In the genomic region with DNA sequence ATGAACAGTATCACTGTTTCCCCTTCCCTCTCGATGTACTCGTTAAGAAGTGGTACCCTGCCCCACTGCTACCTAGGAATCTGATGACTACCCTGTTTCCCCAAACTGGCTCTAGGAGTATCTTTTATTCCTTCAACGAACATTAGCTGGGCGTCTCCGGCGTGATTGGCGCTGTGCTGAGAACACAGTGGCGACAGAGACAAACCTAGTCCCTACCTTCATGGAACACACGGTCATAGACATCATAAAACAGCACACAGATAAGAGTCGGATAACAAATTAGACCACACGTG, we compare ENCODE assay signal across 8 cellular contexts. TPM values are rescaled to one million over a fixed set of nuclear protein-coding genes. Genes with fewer than 3 reads are reported as not detected.
A peak's percentile ranks its signal among the peaks of the same experiment; 100 is the strongest.
DNase-seq lines count a peak whose midpoint lies in the region; ATAC-seq, FAIRE-seq and TF ChIP-seq lines count a peak whose summit lies in the region.

No MANE protein-coding gene starts in this region.

- peak overlapping the region; percentile 83 for H3K4ac ChIP-seq in mesendoderm (ENCODE audit: low read depth, low read length)

- H2AK5ac ChIP-seq in mesendoderm (ENCODE audit: low read length) = peak overlapping the region; percentile 59

- H3K4me1 ChIP-seq in heart right ventricle (peaks cover 0 to 33% (median 25%) of the 10 kb centered on the region in 9 donors), mesendoderm (ENCODE audit: control insufficient read depth, low read depth, low read length) (peaks cover 9% of the 10 kb centered on the region), uterus (peaks cover 0 to 11% of the 10 kb centered on the region in 2 donors)

- H4K5ac ChIP-seq in mesendoderm (ENCODE audit: low read length) = no peak overlapping the region

- FAIRE-seq in bronchial epithelial cell (lab: Jason Lieb, UNC) = no peak

- H3K4me3 ChIP-seq in heart right ventricle = peak overlapping the region; percentile 84 to 100 (median 88)
- H3K4me3 ChIP-seq in bronchial epithelial cell (ENCODE audit: low read depth, low read length) = peak overlapping the region; percentile 97
- H3K4me3 ChIP-seq in mesendoderm (ENCODE audit: low read length) = peak overlapping the region; percentile 99
- H3K4me3 ChIP-seq in uterus = peak overlapping the region; percentile 68 to 99

- H3K56ac ChIP-seq in mesendoderm (ENCODE audit: low read length) = peak overlapping the region; percentile 97

- H3K36me3 ChIP-seq in heart right ventricle = peaks cover 0 to 43% (median 0%) of the 10 kb centered on the region in 9 donors
- H3K36me3 ChIP-seq in bronchial epithelial cell (ENCODE audit: control insufficient read depth, insufficient read depth, low read length) = peaks cover 3% of the 10 kb centered on the region
- peaks cover 2% of the 10 kb centered on the region for H3K36me3 ChIP-seq in mesendoderm (ENCODE audit: control insufficient read depth, insufficient read depth, low read length)
- no peaks in the 10 kb centered on the region for H3K36me3 ChIP-seq in uterus

- no peak overlapping the region for H4K8ac ChIP-seq in mesendoderm (ENCODE audit: low read depth, low read length)

- no peak overlapping the region for H3K23ac ChIP-seq in mesendoderm (ENCODE audit: low read length)

- H3K9me3 ChIP-seq in heart right ventricle (no peaks in the 10 kb centered on the region), uterus (no peaks in the 10 kb centered on the region)

- intact Hi-C loops in heart right ventricle (cut with DNase I) (loop anchor here in 1 of 10 donors (5.0 kb wide), 1 partner anchor 135 kb away; the partner anchor contains the start of gene CCDC61), Right ventricle myocardium inferior (cut with DNase I) (loop anchor here (2.0 to 5.0 kb wide), 2 partner anchors 25 to 90 kb away; partner anchors contain the start of gene IRF2BP1), uterus (cut with DNase I; ENCODE audit: low total_unique reads) (no loop called here), posterior vena cava (cut with DNase I) (no loop called here)

- peak overlapping the region; percentile 6 for H2BK5ac ChIP-seq in mesendoderm (ENCODE audit: low read length)

- peak in 3 of 8 donors; percentile 0 to 5 (median 4) for ATAC-seq in heart right ventricle
- no peak for ATAC-seq in Right ventricle myocardium inferior

- H3K27ac ChIP-seq in heart right ventricle (peak overlapping the region in 9 of 10 donors; percentile 87 to 96 (median 90)), mesendoderm (ENCODE audit: low read depth, low read length) (no peak overlapping the region), uterus (peak overlapping the region; percentile 88)

- TF ChIP-seq CTCF in heart right ventricle (IDR thresholded peaks at IDR 0.05) (no peak), bronchial epithelial cell (IDR thresholded peaks at IDR 0.05; ENCODE audit: insufficient read depth, low read length, severe bottlenecking) (no peak), uterus (IDR thresholded peaks at IDR 0.05) (no peak)

- peak overlapping the region; percentile 86 for H3K9ac ChIP-seq in mesendoderm (ENCODE audit: low read length)

- peaks cover 0 to 31% (median 23%) of the 10 kb centered on the region in 7 donors for H3K27me3 ChIP-seq in heart right ventricle
- H3K27me3 ChIP-seq in bronchial epithelial cell (ENCODE audit: control insufficient read depth, insufficient read depth, low read length) = peaks cover 15% of the 10 kb centered on the region
- H3K27me3 ChIP-seq in mesendoderm (ENCODE audit: insufficient read depth, low read length, poor library complexity) = no peaks in the 10 kb centered on the region
- peaks cover 7 to 9% of the 10 kb centered on the region in 2 donors for H3K27me3 ChIP-seq in uterus

- H3K79me2 ChIP-seq in mesendoderm (ENCODE audit: control insufficient read depth, insufficient read depth, low read length) = peaks cover 45% of the 10 kb centered on the region

- H3K79me1 ChIP-seq in mesendoderm (ENCODE audit: low read length) = peaks cover 16% of the 10 kb centered on the region

- 1% methylated on average over 11 of the region's 11 CpGs for WGBS in heart right ventricle, 2 donors
- no CpG with 5 or more reads among the region's 11 CpGs for WGBS in mesendoderm (ENCODE audit: extremely low coverage, insufficient coverage, low lambda C conversion rate)

- no peak overlapping the region for H2BK120ac ChIP-seq in mesendoderm (ENCODE audit: low read depth, low read length)

- peak overlapping the region; percentile 93 for H3K4me2 ChIP-seq in mesendoderm (ENCODE audit: low read length)

- no peak for TF ChIP-seq POLR2A in uterus (IDR thresholded peaks at IDR 0.05)

- H3K18ac ChIP-seq in mesendoderm (ENCODE audit: low read length) = no peak overlapping the region

- DNase-seq in heart right ventricle (no peak), Right ventricle myocardium inferior (ENCODE audit: missing footprints) (no peak), bronchial epithelial cell (ENCODE audit: low read depth) (no peak), mesendoderm (no peak), uterus (no peak), NCI-H1694 (lab: John Stamatoyannopoulos, UW) (no peak), posterior vena cava (ENCODE audit: low spot score) (no peak)
- DNase-seq in activated effector memory CD4-positive, alpha-beta T cell treated with Interleukin-2 at 50 U/mL for 16 hours = no peak

- no peak overlapping the region for H2BK15ac ChIP-seq in mesendoderm (replicated peaks; ENCODE audit: low read depth)

RNA-seq across cellular contexts. Expression of gene SYMPK, which starts 0.7 kb away (rescaled TPM):
- total RNA-seq in heart right ventricle = 10 to 100 TPM; 22.4 to 45.0 (median 33.0) TPM
- 10 to 100 TPM; 30.5 to 75.0 TPM for polyA plus RNA-seq in heart right ventricle
- total RNA-seq in Right ventricle myocardium inferior = 29.9 TPM
- 27.9 and 29.7 TPM in 2 replicates for total RNA-seq in bronchial epithelial cell
- 45.8 TPM for polyA plus RNA-seq in mesendoderm (2013, experiment 1 of 2)
- 43.7 TPM for polyA plus RNA-seq in mesendoderm (2013, experiment 2 of 2)
- total RNA-seq in uterus = 10 to 100 TPM; 32.0 to 72.6 (median 46.4) TPM
- total RNA-seq in posterior vena cava = 10 to 100 TPM; 41.2 to 44.6 TPM

RNA-seq across cellular contexts. Expression of gene FOXA3, which starts 1.9 kb away (rescaled TPM):
- total RNA-seq in heart right ventricle (under 1 TPM in 1 of 10 donors, not detected in 9; 0.11 TPM), Right ventricle myocardium inferior (not detected), bronchial epithelial cell (not detected in 2 replicates), uterus (not detected), posterior vena cava (not detected)
- under 1 TPM in 1 of 2 donors, not detected in 1; 0.01 TPM for polyA plus RNA-seq in heart right ventricle
- 12.9 TPM for polyA plus RNA-seq in mesendoderm (2013, experiment 1 of 2)
- polyA plus RNA-seq in mesendoderm (2013, experiment 2 of 2) = 13.3 TPM

RNA-seq across cellular contexts. Expression of gene IRF2BP1, which starts 23.7 kb away (rescaled TPM):
- 10 to 100 TPM; 15.9 to 23.0 (median 20.3) TPM for total RNA-seq in heart right ventricle
- 10 to 100 TPM in 1 of 2 donors, 1 to 10 TPM in 1; 8.0 to 13.4 TPM for polyA plus RNA-seq in heart right ventricle
- total RNA-seq in Right ventricle myocardium inferior = 19.9 TPM
- total RNA-seq in bronchial epithelial cell = 11.3 and 11.8 TPM in 2 replicates
- 9.0 TPM for polyA plus RNA-seq in mesendoderm (2013, experiment 1 of 2)
- polyA plus RNA-seq in mesendoderm (2013, experiment 2 of 2) = 8.9 TPM
- total RNA-seq in uterus = 10 to 100 TPM in 3 of 4 donors, 1 to 10 TPM in 1; 8.2 to 38.4 (median 23.3) TPM
- 10 to 100 TPM; 14.3 to 14.5 TPM for total RNA-seq in posterior vena cava

RNA-seq across cellular contexts. Expression of gene MYPOP, which starts 40.2 kb away (rescaled TPM):
- total RNA-seq in heart right ventricle = 10 to 100 TPM in 6 of 10 donors, 1 to 10 TPM in 4; 8.1 to 17.0 (median 10.3) TPM
- polyA plus RNA-seq in heart right ventricle = 1 to 10 TPM; 7.1 to 8.9 TPM
- total RNA-seq in Right ventricle myocardium inferior = 16.0 TPM
- total RNA-seq in bronchial epithelial cell = 0.53 and 0.90 TPM in 2 replicates
- polyA plus RNA-seq in mesendoderm (2013, experiment 1 of 2) = 8.9 TPM
- 8.8 TPM for polyA plus RNA-seq in mesendoderm (2013, experiment 2 of 2)
- total RNA-seq in uterus = 10 to 100 TPM in 1 of 4 donors, 1 to 10 TPM in 2, under 1 TPM in 1; 0.62 to 13.2 (median 2.8) TPM
- total RNA-seq in posterior vena cava = 1 to 10 TPM; 4.3 to 6.1 TPM

RNA-seq across cellular contexts. Expression of gene RSPH6A, which starts 47.1 kb away (rescaled TPM):
- total RNA-seq in heart right ventricle (under 1 TPM in 2 of 10 donors, not detected in 8; 0.09 to 0.15 TPM), Right ventricle myocardium inferior (not detected), bronchial epithelial cell (under 0.01 TPM in 1 of 2 replicates, not detected in the other), uterus (under 1 TPM in 2 of 4 donors, not detected in 2; 0.14 to 0.40 TPM), posterior vena cava (not detected)
- polyA plus RNA-seq in heart right ventricle = not detected
- not detected for polyA plus RNA-seq in mesendoderm (2013, experiment 1 of 2)
- not detected for polyA plus RNA-seq in mesendoderm (2013, experiment 2 of 2)
